Comparison of ENCODE assay signal across 19 cellular contexts in the genomic region with DNA sequence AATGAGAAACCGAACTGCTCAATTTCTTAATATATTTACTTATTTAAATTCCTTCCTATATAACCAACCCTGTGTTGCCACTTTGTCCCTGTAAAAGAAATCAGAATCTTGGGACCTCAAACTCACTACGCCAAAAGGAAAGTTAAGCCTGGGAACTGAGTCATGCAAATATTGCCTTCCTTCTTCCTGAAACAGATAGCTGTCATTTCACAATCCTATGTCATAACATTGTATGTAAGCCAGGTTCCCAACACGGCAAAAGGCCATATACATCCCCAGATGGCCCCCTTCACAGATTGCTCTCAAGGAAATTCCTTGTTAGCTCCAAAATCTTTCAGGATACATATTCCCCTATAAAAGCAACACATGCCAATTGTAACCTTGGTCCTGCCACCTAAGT. TPM values are rescaled to one million over a fixed set of nuclear protein-coding genes. Genes with fewer than 3 reads are reported as not detected.
DNase-seq lines count a peak whose midpoint lies in the region; ATAC-seq, FAIRE-seq and TF ChIP-seq lines count a peak whose summit lies in the region.
"Had no signal": no experiment of that assay in that cellular context is flagged by ENCODE, and none has a peak within 500 bp of the region (broad histone marks: within the 10 kb centered on the region; RNA-seq: fewer than 3 reads in every experiment).

No MANE protein-coding gene starts in this region.

- H4K20me1 ChIP-seq in GM12878 (ENCODE audit: control insufficient read depth, insufficient read depth): no peaks in the 10 kb centered on the region

- CTCF ChIA-PET in GM12878 (lab: Yijun Ruan, JAX): interaction anchor here (0.6 to 5.8 kb wide), 4 partner anchors 12 to 81 kb away, joined by 3 to 48 read pairs (median 5); partner anchors contain the start of gene C21orf91

- ATAC-seq in GM12878: no peak
- no peak for ATAC-seq in natural killer cell treated with Interleukin-12 subunit alpha and Interleukin-12 subunit beta and Interleukin-15 and Interleukin-18, amount 100 ng/mL, for 72 hours
- no peak for ATAC-seq in HG03521 (IDR thresholded peaks at IDR 0.05; ENCODE audit: unreplicated experiment)
- ATAC-seq in left colon: no peak
- ATAC-seq: activated T-cell treated with anti-CD3 and anti-CD28 coated beads, Interleukin-2, amount 50 U/mL, for 72 hours had no signal

- H2AFZ ChIP-seq in GM12878 (ENCODE audit: control insufficient read depth, low read depth, low read length): no peak overlapping the region
- H2AFZ ChIP-seq: hepatocyte had no signal

- POLR2A ChIA-PET in GM12878 (lab: Charles Lee): interaction anchor here (0.7 kb wide), 1 partner anchor 12 kb away, joined by 3 read pairs; no protein-coding TSS in a partner anchor

- RAD21 ChIA-PET in GM12878 (lab: Charles Lee; ENCODE audit: unreplicated experiment): interaction anchor here (3.2 to 5.8 kb wide), 3 partner anchors 14 to 69 kb away, joined by 7 to 72 read pairs (median 58); partner anchors contain the start of gene C21orf91

- H3K4me1 ChIP-seq in GM12878 (ENCODE audit: control insufficient read depth, insufficient read depth, low read length): peaks cover 65% of the 10 kb centered on the region
- H3K4me1 ChIP-seq: prostate gland had no signal

- SMC1A ChIA-PET in GM12878 (lab: Charles Lee; ENCODE audit: uncharacterized antibody, unreplicated experiment): interaction anchor here (3.6 to 5.8 kb wide), 5 partner anchors 12 to 144 kb away, joined by 13 to 100 read pairs (median 40); partner anchors contain the start of gene C21orf91

- no peaks in the 10 kb centered on the region; the same call in 1 of the 3 replicates for H3K9me3 ChIP-seq in GM12878 (replicated peaks; ENCODE audit: control insufficient read depth, insufficient read depth, low read length)
- H3K9me3 ChIP-seq: prostate gland had no signal

- peak overlapping the region; percentile 87 for H3K4me3 Mint-ChIP-seq in natural killer cell treated with Interleukin-12 subunit alpha and Interleukin-12 subunit beta and Interleukin-15 and Interleukin-18, amount 100 ng/mL, for 72 hours

- in situ Hi-C loops in GM12878 (cut with MboI): no loop called here

- WGBS in GM12878 (ENCODE audit: insufficient coverage, insufficient replicate concordance, low lambda C conversion rate, missing lambda C conversion rate): 98% methylated on average over 3 of the region's 3 CpGs

- intact Hi-C loops in GM12878 (cut with micrococcal nuclease; ENCODE audit: unreplicated experiment) (no loop called here), left colon (cut with DNase I, micrococcal nuclease) (no loop called here)

- H3K4me3 ChIP-seq in NB4 (ENCODE audit: low read depth, low read length) (no peak overlapping the region), GM12878 (no peak overlapping the region)
- H3K4me3 ChIP-seq: hepatocyte, prostate gland had no signal

- peak overlapping the region; percentile 88 to 98 for H3K27ac Mint-ChIP-seq in natural killer cell treated with Interleukin-12 subunit alpha and Interleukin-12 subunit beta and Interleukin-15 and Interleukin-18, amount 100 ng/mL, for 72 hours
- H3K27ac Mint-ChIP-seq: activated T-cell treated with anti-CD3 and anti-CD28 coated beads, Interleukin-2, amount 50 U/mL, for 72 hours had no signal

- no peak overlapping the region for H3K9ac ChIP-seq in GM12878 (ENCODE audit: control insufficient read depth, insufficient read depth, low read length)

- H3K27me3 ChIP-seq in GM12878 (replicated peaks in 1 of 2; ENCODE audit: control insufficient read depth in 2 of 2, insufficient read depth in 2 of 2, low read length in 1 of 2): no peaks in the 10 kb centered on the region
- H3K27me3 ChIP-seq: hepatocyte had no signal

- H3K79me2 ChIP-seq in GM12878 (ENCODE audit: control insufficient read depth, insufficient read depth, low read length): no peaks in the 10 kb centered on the region
- H3K79me2 ChIP-seq: hepatocyte had no signal

- H3K9me3 Mint-ChIP-seq in natural killer cell treated with Interleukin-12 subunit alpha and Interleukin-12 subunit beta and Interleukin-15 and Interleukin-18, amount 100 ng/mL, for 72 hours: peaks cover 7% of the 10 kb centered on the region
- H3K9me3 Mint-ChIP-seq: activated T-cell treated with anti-CD3 and anti-CD28 coated beads, Interleukin-2, amount 50 U/mL, for 72 hours had no signal

- TF ChIP-seq CTCF in NB4 (IDR thresholded peaks at IDR 0.05; ENCODE audit: low read depth, low read length) (no peak), GM12878 (IDR thresholded peaks at IDR 0.05 in 2 of 3, conservative IDR thresholded peaks at IDR 0.05 in 1 of 3; ENCODE audit: control insufficient read depth in 2 of 3, extremely low read depth in 1 of 3, insufficient read depth in 1 of 3, low read depth in 3 of 3, low read length in 3 of 3) (no peak)

- no peak overlapping the region for H3K4me2 ChIP-seq in GM12878 (ENCODE audit: control insufficient read depth, insufficient read depth)
- H3K4me2 ChIP-seq: hepatocyte had no signal

- peaks cover 35% of the 10 kb centered on the region for H3K36me3 Mint-ChIP-seq in natural killer cell treated with Interleukin-12 subunit alpha and Interleukin-12 subunit beta and Interleukin-15 and Interleukin-18, amount 100 ng/mL, for 72 hours

- DNase-seq in SIG-M5 treated with dmso at 0.1 percent for 504 hours (lab: John Stamatoyannopoulos, UW; ENCODE audit: unreplicated experiment) (peak; percentile 74), SIG-M5 (lab: John Stamatoyannopoulos, UW) (no peak), NB4 (ENCODE audit: low read depth) (peak; percentile 63), GM12878 (ENCODE audit: low read depth, low spot score) (no peak), kidney tubule cell (ENCODE audit: low spot score) (no peak), left colon (no peak)
- no peak for DNase-seq in natural killer cell treated with Interleukin-12 subunit alpha and Interleukin-12 subunit beta and Interleukin-15 and Interleukin-18, amount 100 ng/mL, for 72 hours (ENCODE audit: low spot score)
- DNase-seq: activated CD4-positive, alpha-beta T cell treated with anti-CD3 and anti-CD28 coated beads for 1 hour; activated T-cell treated with anti-CD3 and anti-CD28 coated beads, Interleukin-2, amount 50 U/mL, for 72 hours; NCI-H1930; NCI-H526 had no signal

- H3K4me1 Mint-ChIP-seq in natural killer cell treated with Interleukin-12 subunit alpha and Interleukin-12 subunit beta and Interleukin-15 and Interleukin-18, amount 100 ng/mL, for 72 hours (ENCODE audit: low read depth in 2 of 2): peaks cover 65 to 78% of the 10 kb centered on the region in 2 donors

- no peak for TF ChIP-seq EP300 in GM12878 (IDR thresholded peaks at IDR 0.05; ENCODE audit: borderline replicate concordance in 1 of 2, control insufficient read depth in 1 of 2, low read depth in 2 of 2, low read length in 2 of 2)

- peak overlapping the region; percentile 91 for H3K27ac ChIP-seq in GM12878 (ENCODE audit: control insufficient read depth, insufficient read depth)
- H3K27ac ChIP-seq: 22Rv1, C4-2B, hepatocyte, prostate gland, RWPE1 had no signal

- no peaks in the 10 kb centered on the region for H3K27me3 Mint-ChIP-seq in natural killer cell treated with Interleukin-12 subunit alpha and Interleukin-12 subunit beta and Interleukin-15 and Interleukin-18, amount 100 ng/mL, for 72 hours

- H3K36me3 ChIP-seq in GM12878 (ENCODE audit: control insufficient read depth in 2 of 2, insufficient read depth in 2 of 2, low read length in 1 of 2): no peaks in the 10 kb centered on the region
- H3K36me3 ChIP-seq: prostate gland had no signal

- no peak for FAIRE-seq in GM12878 (lab: Jason Lieb, UNC)
- FAIRE-seq: astrocyte, H54 had no signal

- TF ChIP-seq POLR2A in NB4 (IDR thresholded peaks at IDR 0.05; ENCODE audit: extremely low read depth, insufficient read length) (no peak), GM12878 (IDR thresholded peaks at IDR 0.05; ENCODE audit: low read depth, low read length) (no peak)

- TF ChIP-seq RAD21 in GM12878 (IDR thresholded peaks at IDR 0.05; ENCODE audit: insufficient read depth, low read depth, low read length): no peak

- BruUV-seq in GM12878 (replicated peaks; lab: Mats Ljungman, UMichigan): no TSS peak

TF ChIP-seq in GM12878, 131 proteins besides CTCF, POLR2A, EP300 and RAD21 (continues in another document):
- TF ChIP-seq MXI1 (IDR thresholded peaks at IDR 0.05; ENCODE audit: low read depth, low read length) (no peak), CHD2 (IDR thresholded peaks at IDR 0.05; ENCODE audit: borderline replicate concordance, low read depth, low read length) (no peak)

RNA-seq across cellular contexts. Expression of gene C21orf91, which starts 39.7 kb away (rescaled TPM):
- total RNA-seq in GM12878 (2013; cell fraction: nucleolus; rRNA removed): 143 and 151 TPM in 2 replicates
- 19.6 and 22.6 TPM in 2 replicates for total RNA-seq in GM12878 (2014; rRNA removed)
- total RNA-seq in GM12878 (2014; rRNA removed; fragmentation: Illumina TruSeq; extraction: Trizol): 30.0 and 31.9 TPM in 2 replicates
- total RNA-seq in GM12878 (2021): 35.4 and 35.7 TPM in 2 replicates
- polyA plus RNA-seq in GM12878 (2011; ENCODE audit: low read depth): 8.0 TPM
- 40.3 and 73.5 TPM in 2 replicates for polyA plus RNA-seq in GM12878 (2011; rRNA removed)
- 13.5 and 14.6 TPM in 2 replicates for polyA plus RNA-seq in GM12878 (2011; cell fraction: cytosol; rRNA removed)
- 21.4 and 22.2 TPM in 2 replicates for polyA plus RNA-seq in GM12878 (2011; cell fraction: nucleus; rRNA removed)
- polyA plus RNA-seq in GM12878 (2012): 11.7 and 15.0 TPM in 2 replicates
- polyA plus RNA-seq in GM12878 (2014; fragmentation: Illumina TruSeq; extraction: Trizol): 32.4 and 44.5 TPM in 2 replicates
- 10 to 100 TPM in 1 of 2 experiments, 1 to 10 TPM in 1; 9.3 to 14.4 TPM for polyA plus RNA-seq in GM12878 (2014; fragmentation: Nextera tagmentation; extraction: Ambion mirVana)
- 20.0 and 24.4 TPM in 2 replicates for polyA plus RNA-seq in GM12878 (2014; rRNA removed)
- 10 to 100 TPM; 29.5 to 36.0 TPM for polyA plus RNA-seq in GM12878 (2016; fragmentation: Nextera tagmentation; extraction: Ambion mirVana)
- polyA minus RNA-seq in GM12878 (2011; rRNA and poly(A)+ RNA removed): 41.7 and 53.1 TPM in 2 replicates
- polyA minus RNA-seq in GM12878 (2011; cell fraction: cytosol; rRNA and poly(A)+ RNA removed): 21.0 and 26.7 TPM in 2 replicates
- 47.8 and 86.4 TPM in 2 replicates for polyA minus RNA-seq in GM12878 (2011; cell fraction: nucleus; rRNA and poly(A)+ RNA removed)
- total RNA-seq in natural killer cell treated with Interleukin-12 subunit alpha and Interleukin-12 subunit beta and Interleukin-15 and Interleukin-18, amount 100 ng/mL, for 72 hours: 100 to 1,000 TPM in 1 of 2 donors, 10 to 100 TPM in 1; 61.0 to 101 TPM
- total RNA-seq in left colon: 1 to 10 TPM; 4.6 to 9.1 TPM

Comparison
In these comparisons a context has a peak if more than half of its experiments do, and no peak if none do; other contexts are left out.
1. DNase-seq: peak in SIG-M5 treated with dmso at 0.1 percent for 504 hours (single experiment) and NB4 (single experiment); none in SIG-M5 (single experiment), GM12878 (single experiment), natural killer cell treated with Interleukin-12 subunit alpha and Interleukin-12 subunit beta and Interleukin-15 and Interleukin-18, amount 100 ng/mL, for 72 hours (single experiment), kidney tubule cell (single experiment) and left colon (0 of 2).